Comparison of ENCODE assay signal across 15 cellular contexts in the genomic region with DNA sequence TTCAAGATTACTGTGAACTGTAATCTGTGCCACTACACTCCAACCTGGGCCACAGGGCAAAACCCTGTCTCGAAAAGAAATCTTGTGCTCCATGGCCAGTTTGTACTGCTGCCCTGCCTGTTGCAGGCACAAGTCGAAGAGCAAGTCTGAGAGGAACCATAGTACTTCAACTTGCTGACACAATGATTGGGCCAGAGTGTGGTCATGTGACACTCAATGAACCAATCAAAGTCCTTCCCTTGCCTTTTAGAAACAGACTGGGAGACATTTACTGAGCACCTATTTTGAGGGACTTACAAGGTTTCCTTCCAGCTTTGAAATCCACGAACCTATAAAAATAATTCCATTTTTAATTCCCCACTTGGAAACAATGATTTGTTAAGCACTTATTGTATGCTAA. TPM values are rescaled to one million over a fixed set of nuclear protein-coding genes. Genes with fewer than 3 reads are reported as not detected.
"Had no signal": no experiment of that assay in that cellular context is flagged by ENCODE, and none has a peak within 500 bp of the region (broad histone marks: within the 10 kb centered on the region; RNA-seq: fewer than 3 reads in every experiment).

No MANE protein-coding gene starts in this region.

- H3K27ac Mint-ChIP-seq: activated naive CD4-positive, alpha-beta T cell treated with anti-CD3 and anti-CD28 coated beads, Interleukin-2, amount 50 U/mL, for 72 hours; naive thymus-derived CD4-positive, alpha-beta T cell had no signal

- H3K4me1 ChIP-seq: right atrium auricular region, tibial artery, uterus had no signal

- H3K27me3 ChIP-seq: body of pancreas, right atrium auricular region, tibial artery, uterus had no signal

- ATAC-seq: activated naive CD4-positive, alpha-beta T cell treated with anti-CD3 and anti-CD28 coated beads, Interleukin-2, amount 50 U/mL, for 72 hours; body of pancreas; left colon; naive thymus-derived CD4-positive, alpha-beta T cell had no signal

- H3K36me3 ChIP-seq: right atrium auricular region, tibial artery, uterus had no signal

- H3K4me3 ChIP-seq: body of pancreas, lung, right atrium auricular region, smooth muscle cell, tibial artery, uterus had no signal

- H3K4me3 Mint-ChIP-seq: naive thymus-derived CD4-positive, alpha-beta T cell had no signal

- H3K36me3 Mint-ChIP-seq: activated naive CD4-positive, alpha-beta T cell treated with anti-CD3 and anti-CD28 coated beads, Interleukin-2, amount 50 U/mL, for 72 hours; naive thymus-derived CD4-positive, alpha-beta T cell had no signal

- H3K9me3 Mint-ChIP-seq: activated naive CD4-positive, alpha-beta T cell treated with anti-CD3 and anti-CD28 coated beads, Interleukin-2, amount 50 U/mL, for 72 hours had no signal

- H3K4me2 ChIP-seq: smooth muscle cell had no signal

- DNase-seq: activated T-cell treated with anti-CD3 and anti-CD28 coated beads, Interleukin-2, amount 50 U/mL, for 1 hour; amniotic stem cell; body of pancreas; central memory CD4-positive, alpha-beta T cell; cortex of kidney; effector memory CD4-positive, alpha-beta T cell; left colon; naive thymus-derived CD4-positive, alpha-beta T cell; tibial artery; uterus had no signal

- H3K9me3 ChIP-seq: body of pancreas, right atrium auricular region, tibial artery, uterus had no signal

- H3K27ac ChIP-seq: body of pancreas, right atrium auricular region, tibial artery, uterus had no signal

RNA-seq across cellular contexts. Expression of gene TMC5, which starts 39.8 kb away (rescaled TPM):
- total RNA-seq: activated naive CD4-positive, alpha-beta T cell treated with anti-CD3 and anti-CD28 coated beads, Interleukin-2, amount 50 U/mL, for 72 hours; glomerular endothelial cell; naive thymus-derived CD4-positive, alpha-beta T cell had no signal
- polyA plus RNA-seq: naive thymus-derived CD4-positive, alpha-beta T cell; smooth muscle cell had no signal
